8 cellular contexts compared by ENCODE assay signal in genomic region chr12:56129210-56129691, GRCh38. TPM values are rescaled to one million over a fixed set of nuclear protein-coding genes. Genes with fewer than 3 reads are reported as not detected.
DNase-seq lines count a peak whose midpoint lies in the region; ATAC-seq lines count a peak whose summit lies in the region.

No MANE protein-coding gene starts in this region.

- peak; percentile 55 for DNase-seq in DMS 273 (lab: John Stamatoyannopoulos, UW; ENCODE audit: unreplicated experiment)
- DNase-seq in DMS 273 treated with DMSO at 0.1 percent for 48 hours (lab: John Stamatoyannopoulos, UW), result no peak
- peak; percentile 61 for DNase-seq in HK-2 (ENCODE audit: unreplicated experiment)
- DNase-seq in T-cell, result peak; percentile 47 to 85 (median 65)
- DNase-seq in amniotic stem cell (lab: John Stamatoyannopoulos, UW), result peak; percentile 17
- peak; percentile 60 for DNase-seq in hepatic stellate cell (ENCODE audit: low spot score)
- no peak for DNase-seq in skeletal muscle cell (ENCODE audit: low read depth)
- no peak for DNase-seq in NCI-H446 treated with DMSO at 0.1 percent for 48 hours (lab: John Stamatoyannopoulos, UW)

- POLR2A ChIA-PET in T-cell (lab: Charles Lee), result no interaction called here

- CTCF ChIA-PET in T-cell (lab: Charles Lee), result interaction anchor here in 1 of 2 donors (2.7 to 5.8 kb wide), 4 partner anchors 9 to 60 kb away, joined by 8 to 65 read pairs (median 35); partner anchors contain the start of genes MYL6B, RPL41, SMARCC2 and ZC3H10

- peak overlapping the region; percentile 97 for H3K27ac Mint-ChIP-seq in T-cell

- no peaks in the 10 kb centered on the region for H3K27me3 Mint-ChIP-seq in T-cell

- H3K36me3 Mint-ChIP-seq in T-cell, result peaks cover 41% of the 10 kb centered on the region

- peak overlapping the region; percentile 97 to 99 (median 98) for H3K4me3 Mint-ChIP-seq in T-cell

- H3K4me1 Mint-ChIP-seq in T-cell, result peaks cover 64 to 75% (median 68%) of the 10 kb centered on the region in 3 donors

- H3K9me3 Mint-ChIP-seq in T-cell, result no peaks in the 10 kb centered on the region

- peak; percentile 31 to 55 (median 48) for ATAC-seq in T-cell (replicated peaks in 1 of 4)

- H3K4me3 ChIP-seq in skeletal muscle cell (ENCODE audit: low read depth, low read length), result peak overlapping the region; percentile 97

RNA-seq across cellular contexts. Expression of gene ESYT1, which starts 1.2 kb away (rescaled TPM):
- 100 to 1,000 TPM; 181 to 298 (median 276) TPM for total RNA-seq in T-cell

RNA-seq across cellular contexts. Expression of gene ZC3H10, which starts 11.2 kb away (rescaled TPM):
- total RNA-seq in T-cell, result 10 to 100 TPM in 3 of 5 donors, 1 to 10 TPM in 2; 8.4 to 15.1 (median 11.4) TPM

RNA-seq across cellular contexts. Expression of gene RPL41, which starts 12.8 kb away (rescaled TPM):
- total RNA-seq in T-cell, result 1,000 to 10,000 TPM; 4,612 to 5,648 (median 5,133) TPM

RNA-seq across cellular contexts. Expression of gene MYL6B, which starts 23.1 kb away (rescaled TPM):
- 10 to 100 TPM in 1 of 5 donors, 1 to 10 TPM in 4; 5.9 to 12.4 (median 7.7) TPM for total RNA-seq in T-cell

RNA-seq across cellular contexts. Expression of gene PA2G4, which starts 24.9 kb away (rescaled TPM):
- total RNA-seq in T-cell, result 100 to 1,000 TPM in 3 of 5 donors, 10 to 100 TPM in 2; 67.5 to 113 (median 104) TPM

Comparison
In these comparisons a context has a peak if more than half of its experiments do, and no peak if none do; other contexts are left out.
1. DNase-seq: peak in DMS 273 (single experiment), HK-2 (single experiment), T-cell (34 of 34), amniotic stem cell (single experiment) and hepatic stellate cell (single experiment); none in DMS 273 treated with DMSO at 0.1 percent for 48 hours (single experiment), skeletal muscle cell (single experiment) and NCI-H446 treated with DMSO at 0.1 percent for 48 hours (single experiment).